Comparison of ENCODE assay signal across 2 cellular contexts in the genomic region with DNA sequence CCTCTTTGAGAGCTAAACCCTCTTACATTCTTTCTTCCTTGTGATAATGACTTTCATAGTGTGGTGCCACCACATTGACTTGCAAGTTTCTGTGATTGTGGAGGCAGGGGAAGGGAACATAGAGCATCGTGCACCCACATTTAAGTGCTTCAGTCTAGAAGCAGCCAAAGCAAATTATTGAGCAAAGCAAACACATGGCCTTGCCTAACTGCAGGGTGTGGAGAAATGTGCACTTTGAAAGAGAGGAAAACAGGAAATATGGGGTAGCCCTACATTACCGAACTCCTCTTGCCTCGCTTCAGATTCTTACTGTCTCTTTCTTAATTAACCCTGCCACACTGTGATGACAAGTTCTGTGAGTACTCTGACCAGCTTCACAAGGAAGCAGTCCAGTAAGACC.
TF ChIP-seq lines count a peak whose summit lies in the region.

No MANE protein-coding gene starts in this region.

TF ChIP-seq in liver, 16 proteins besides CTCF, POLR2A, EP300 and RAD21 (continued from another document):
- TF ChIP-seq, protein P1, sequence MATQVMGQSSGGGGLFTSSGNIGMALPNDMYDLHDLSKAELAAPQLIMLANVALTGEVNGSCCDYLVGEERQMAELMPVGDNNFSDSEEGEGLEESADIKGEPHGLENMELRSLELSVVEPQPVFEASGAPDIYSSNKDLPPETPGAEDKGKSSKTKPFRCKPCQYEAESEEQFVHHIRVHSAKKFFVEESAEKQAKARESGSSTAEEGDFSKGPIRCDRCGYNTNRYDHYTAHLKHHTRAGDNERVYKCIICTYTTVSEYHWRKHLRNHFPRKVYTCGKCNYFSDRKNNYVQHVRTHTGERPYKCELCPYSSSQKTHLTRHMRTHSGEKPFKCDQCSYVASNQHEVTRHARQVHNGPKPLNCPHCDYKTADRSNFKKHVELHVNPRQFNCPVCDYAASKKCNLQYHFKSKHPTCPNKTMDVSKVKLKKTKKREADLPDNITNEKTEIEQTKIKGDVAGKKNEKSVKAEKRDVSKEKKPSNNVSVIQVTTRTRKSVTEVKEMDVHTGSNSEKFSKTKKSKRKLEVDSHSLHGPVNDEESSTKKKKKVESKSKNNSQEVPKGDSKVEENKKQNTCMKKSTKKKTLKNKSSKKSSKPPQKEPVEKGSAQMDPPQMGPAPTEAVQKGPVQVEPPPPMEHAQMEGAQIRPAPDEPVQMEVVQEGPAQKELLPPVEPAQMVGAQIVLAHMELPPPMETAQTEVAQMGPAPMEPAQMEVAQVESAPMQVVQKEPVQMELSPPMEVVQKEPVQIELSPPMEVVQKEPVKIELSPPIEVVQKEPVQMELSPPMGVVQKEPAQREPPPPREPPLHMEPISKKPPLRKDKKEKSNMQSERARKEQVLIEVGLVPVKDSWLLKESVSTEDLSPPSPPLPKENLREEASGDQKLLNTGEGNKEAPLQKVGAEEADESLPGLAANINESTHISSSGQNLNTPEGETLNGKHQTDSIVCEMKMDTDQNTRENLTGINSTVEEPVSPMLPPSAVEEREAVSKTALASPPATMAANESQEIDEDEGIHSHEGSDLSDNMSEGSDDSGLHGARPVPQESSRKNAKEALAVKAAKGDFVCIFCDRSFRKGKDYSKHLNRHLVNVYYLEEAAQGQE (IDR thresholded peaks at IDR 0.05): no peak
- TF ChIP-seq HNF4A (conservative IDR thresholded peaks at IDR 0.05) (peak in 1 of 2 donors; percentile 77), NR2F2 (IDR thresholded peaks at IDR 0.05) (no peak), FOXA1 (IDR thresholded peaks at IDR 0.05) (no peak), GABPA (IDR thresholded peaks at IDR 0.05 in 1 of 2, conservative IDR thresholded peaks at IDR 0.05 in 1 of 2) (peak in 1 of 2 donors; percentile 34), FOXA2 (IDR thresholded peaks at IDR 0.05) (peak; percentile 38), TAF1 (conservative IDR thresholded peaks at IDR 0.05) (no peak), RXRA (IDR thresholded peaks at IDR 0.05) (peak in 1 of 2 donors; percentile 60), YY1 (IDR thresholded peaks at IDR 0.05) (peak; percentile 69), HNF4G (IDR thresholded peaks at IDR 0.05) (no peak), JUND (IDR thresholded peaks at IDR 0.05) (peak in 1 of 2 donors; percentile 34), EGR1 (IDR thresholded peaks at IDR 0.05; ENCODE audit: low read depth in 2 of 2) (no peak)
- TF ChIP-seq, protein P2, sequence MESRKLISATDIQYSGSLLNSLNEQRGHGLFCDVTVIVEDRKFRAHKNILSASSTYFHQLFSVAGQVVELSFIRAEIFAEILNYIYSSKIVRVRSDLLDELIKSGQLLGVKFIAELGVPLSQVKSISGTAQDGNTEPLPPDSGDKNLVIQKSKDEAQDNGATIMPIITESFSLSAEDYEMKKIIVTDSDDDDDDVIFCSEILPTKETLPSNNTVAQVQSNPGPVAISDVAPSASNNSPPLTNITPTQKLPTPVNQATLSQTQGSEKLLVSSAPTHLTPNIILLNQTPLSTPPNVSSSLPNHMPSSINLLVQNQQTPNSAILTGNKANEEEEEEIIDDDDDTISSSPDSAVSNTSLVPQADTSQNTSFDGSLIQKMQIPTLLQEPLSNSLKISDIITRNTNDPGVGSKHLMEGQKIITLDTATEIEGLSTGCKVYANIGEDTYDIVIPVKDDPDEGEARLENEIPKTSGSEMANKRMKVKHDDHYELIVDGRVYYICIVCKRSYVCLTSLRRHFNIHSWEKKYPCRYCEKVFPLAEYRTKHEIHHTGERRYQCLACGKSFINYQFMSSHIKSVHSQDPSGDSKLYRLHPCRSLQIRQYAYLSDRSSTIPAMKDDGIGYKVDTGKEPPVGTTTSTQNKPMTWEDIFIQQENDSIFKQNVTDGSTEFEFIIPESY (IDR thresholded peaks at IDR 0.05): no peak
- TF ChIP-seq, protein P3, sequence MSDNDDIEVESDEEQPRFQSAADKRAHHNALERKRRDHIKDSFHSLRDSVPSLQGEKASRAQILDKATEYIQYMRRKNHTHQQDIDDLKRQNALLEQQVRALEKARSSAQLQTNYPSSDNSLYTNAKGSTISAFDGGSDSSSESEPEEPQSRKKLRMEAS (IDR thresholded peaks at IDR 0.05): peak; percentile 98

TF ChIP-seq in HepG2, 621 proteins besides CTCF, POLR2A, EP300 and RAD21 (continued from another document):
- TF ChIP-seq, protein P4, sequence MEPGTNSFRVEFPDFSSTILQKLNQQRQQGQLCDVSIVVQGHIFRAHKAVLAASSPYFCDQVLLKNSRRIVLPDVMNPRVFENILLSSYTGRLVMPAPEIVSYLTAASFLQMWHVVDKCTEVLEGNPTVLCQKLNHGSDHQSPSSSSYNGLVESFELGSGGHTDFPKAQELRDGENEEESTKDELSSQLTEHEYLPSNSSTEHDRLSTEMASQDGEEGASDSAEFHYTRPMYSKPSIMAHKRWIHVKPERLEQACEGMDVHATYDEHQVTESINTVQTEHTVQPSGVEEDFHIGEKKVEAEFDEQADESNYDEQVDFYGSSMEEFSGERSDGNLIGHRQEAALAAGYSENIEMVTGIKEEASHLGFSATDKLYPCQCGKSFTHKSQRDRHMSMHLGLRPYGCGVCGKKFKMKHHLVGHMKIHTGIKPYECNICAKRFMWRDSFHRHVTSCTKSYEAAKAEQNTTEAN (CRISPR knock-in tag; conservative IDR thresholded peaks at IDR 0.05): no peak
- TF ChIP-seq, protein P5, sequence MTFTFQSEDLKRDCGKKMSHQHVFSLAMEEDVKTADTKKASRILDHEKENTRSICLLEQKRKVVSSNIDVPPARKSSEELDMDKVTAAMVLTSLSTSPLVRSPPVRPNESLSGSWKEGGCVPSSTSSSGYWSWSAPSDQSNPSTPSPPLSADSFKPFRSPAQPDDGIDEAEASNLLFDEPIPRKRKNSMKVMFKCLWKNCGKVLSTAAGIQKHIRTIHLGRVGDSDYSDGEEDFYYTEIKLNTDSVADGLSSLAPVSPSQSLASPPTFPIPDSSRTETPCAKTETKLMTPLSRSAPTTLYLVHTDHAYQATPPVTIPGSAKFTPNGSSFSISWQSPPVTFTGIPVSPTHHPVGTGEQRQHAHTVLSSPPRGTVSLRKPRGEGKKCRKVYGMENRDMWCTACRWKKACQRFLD (CRISPR knock-in tag; IDR thresholded peaks at IDR 0.05; ENCODE audit: borderline replicate concordance): no peak
